ENCODE assay signal across 17 cellular contexts in genomic region chr6:107354470-107354869, GRCh38.
DNase-seq lines count a peak whose midpoint lies in the region; ATAC-seq lines count a peak whose summit lies in the region.
"Had no signal": no experiment of that assay in that cellular context is flagged by ENCODE, and none has a peak within 500 bp of the region (broad histone marks: within the 10 kb centered on the region; RNA-seq: fewer than 3 reads in every experiment).

No MANE protein-coding gene starts in this region.

- no peak overlapping the region for H3K27ac Mint-ChIP-seq in activated CD8-positive, alpha-beta T cell treated with anti-CD3 and anti-CD28 coated beads, Interleukin-2, amount 10 ng/mL, durations not matched to agents 7 days and 5 days
- H3K27ac Mint-ChIP-seq: IgD-negative memory B cell had no signal

- H2BK120ac ChIP-seq in mesenchymal stem cell (ENCODE audit: low read depth, low read length) = no peak overlapping the region

- no peak overlapping the region for H3K4me2 ChIP-seq in mesenchymal stem cell (ENCODE audit: low read length, poor library complexity, severe bottlenecking)

- no peak overlapping the region for H3K4me3 Mint-ChIP-seq in activated CD8-positive, alpha-beta T cell treated with anti-CD3 and anti-CD28 coated beads, Interleukin-2, amount 10 ng/mL, durations not matched to agents 7 days and 5 days
- H3K4me3 Mint-ChIP-seq: CD8-positive, alpha-beta memory T cell; IgD-negative memory B cell had no signal

- H3K36me3 ChIP-seq in mesenchymal stem cell (ENCODE audit: control insufficient read depth in 1 of 2, insufficient read depth in 2 of 2, low read depth in 1 of 2, low read length in 2 of 2) = no peaks in the 10 kb centered on the region

- DNase-seq in DMS79 (lab: John Stamatoyannopoulos, UW) (peak; percentile 63), DMS79 treated with DMSO at 0.1 percent for 48 hours (lab: John Stamatoyannopoulos, UW) (no peak), SK-N-DZ (ENCODE audit: low spot score) (peak; percentile 14), mesenchymal stem cell (no peak)
- DNase-seq in activated CD8-positive, alpha-beta T cell treated with anti-CD3 and anti-CD28 coated beads, Interleukin-2, amount 10 ng/mL, durations not matched to agents 7 days and 5 days = no peak
- DNase-seq: 8988T; C1 segment of cervical spinal cord; Calu3; CD8-positive, alpha-beta memory T cell; NCI-H1105 treated with DMSO at 0.1 percent for 48 hours; NCI-H510A; NK-92 treated with Interleukin-12 subunit alpha and Interleukin-12 subunit beta, amount 100 ng/mL, for 24 hours; SIG-M5 had no signal

- H2BK12ac ChIP-seq in mesenchymal stem cell (ENCODE audit: low read length in 2 of 2) = no peak overlapping the region

- H3K27ac ChIP-seq in cingulate gyrus (ENCODE audit: low read depth, low read length) = peak overlapping the region; percentile 31
- H3K27ac ChIP-seq in mesenchymal stem cell (ENCODE audit: low read length, poor library complexity, severe bottlenecking) = no peak overlapping the region

- no peak overlapping the region for H4K8ac ChIP-seq in mesenchymal stem cell (ENCODE audit: low read length)

- no peak overlapping the region for H3K14ac ChIP-seq in mesenchymal stem cell (ENCODE audit: low read length in 2 of 2)

- peaks cover 1% of the 10 kb centered on the region for H3K79me1 ChIP-seq in mesenchymal stem cell (replicated peaks; ENCODE audit: low read length, poor library complexity, severe bottlenecking)

- H3K36me3 Mint-ChIP-seq in activated CD8-positive, alpha-beta T cell treated with anti-CD3 and anti-CD28 coated beads, Interleukin-2, amount 10 ng/mL, durations not matched to agents 7 days and 5 days (ENCODE audit: low read depth) = no peaks in the 10 kb centered on the region
- H3K36me3 Mint-ChIP-seq: CD8-positive, alpha-beta memory T cell had no signal

- 86% methylated on average over 1 of the region's 2 CpGs for WGBS in mesenchymal stem cell

- no peaks in the 10 kb centered on the region for H3K4me1 ChIP-seq in mesenchymal stem cell (ENCODE audit: control insufficient read depth, insufficient read depth, low read depth, low read length)

- H2BK5ac ChIP-seq in mesenchymal stem cell (ENCODE audit: low read depth, low read length, poor library complexity, severe bottlenecking) = no peak overlapping the region

- H3K4me1 Mint-ChIP-seq in activated CD8-positive, alpha-beta T cell treated with anti-CD3 and anti-CD28 coated beads, Interleukin-2, amount 10 ng/mL, durations not matched to agents 7 days and 5 days (ENCODE audit: low read depth) = no peaks in the 10 kb centered on the region

- no peaks in the 10 kb centered on the region for H3K9me3 Mint-ChIP-seq in activated CD8-positive, alpha-beta T cell treated with anti-CD3 and anti-CD28 coated beads, Interleukin-2, amount 10 ng/mL, durations not matched to agents 7 days and 5 days (ENCODE audit: insufficient read depth)
- H3K9me3 Mint-ChIP-seq: CD8-positive, alpha-beta memory T cell; IgD-negative memory B cell had no signal

- H4K91ac ChIP-seq in mesenchymal stem cell (ENCODE audit: low read length) = no peak overlapping the region

- no peak overlapping the region for H2AK5ac ChIP-seq in mesenchymal stem cell (ENCODE audit: low read length, severe bottlenecking)

- no peak overlapping the region for H3K23ac ChIP-seq in mesenchymal stem cell (ENCODE audit: low read length in 2 of 2)

- CTCF ChIA-PET in activated CD8-positive, alpha-beta T cell treated with anti-CD3 and anti-CD28 coated beads, Interleukin-2, amount 10 ng/mL, durations not matched to agents 7 days and 5 days (lab: Charles Lee) = no interaction called here

- H3K9me3 ChIP-seq in mesenchymal stem cell (ENCODE audit: control insufficient read depth, low read length) = no peaks in the 10 kb centered on the region

- no peak overlapping the region for H3K18ac ChIP-seq in mesenchymal stem cell (ENCODE audit: low read depth in 1 of 2, low read length in 2 of 2)

- H3K4me3 ChIP-seq in mesenchymal stem cell (ENCODE audit: insufficient read depth in 1 of 2, low read depth in 1 of 2, low read length in 2 of 2) = no peak overlapping the region

- H3K4ac ChIP-seq in mesenchymal stem cell (ENCODE audit: low read depth in 1 of 2, low read length in 2 of 2) = no peak overlapping the region

- ATAC-seq in GM21515 (IDR thresholded peaks at IDR 0.05; ENCODE audit: unreplicated experiment) (no peak), GM18909 (IDR thresholded peaks at IDR 0.05; ENCODE audit: poor library complexity, unreplicated experiment) (no peak)
- no peak for ATAC-seq in activated CD8-positive, alpha-beta T cell treated with anti-CD3 and anti-CD28 coated beads, Interleukin-2, amount 10 ng/mL, durations not matched to agents 7 days and 5 days

- no peaks in the 10 kb centered on the region for H3K27me3 Mint-ChIP-seq in activated CD8-positive, alpha-beta T cell treated with anti-CD3 and anti-CD28 coated beads, Interleukin-2, amount 10 ng/mL, durations not matched to agents 7 days and 5 days (ENCODE audit: low read depth)
- H3K27me3 Mint-ChIP-seq: CD8-positive, alpha-beta memory T cell; IgD-negative memory B cell had no signal

- H3K9ac ChIP-seq in mesenchymal stem cell (ENCODE audit: low read length) = peak overlapping the region; percentile 45

- POLR2A ChIA-PET in activated CD8-positive, alpha-beta T cell treated with anti-CD3 and anti-CD28 coated beads, Interleukin-2, amount 10 ng/mL, durations not matched to agents 7 days and 5 days (lab: Charles Lee) = no interaction called here

- no peak overlapping the region for H2BK15ac ChIP-seq in mesenchymal stem cell (ENCODE audit: low read depth, poor library complexity, severe bottlenecking)

- H2AFZ ChIP-seq in mesenchymal stem cell (ENCODE audit: low read depth, low read length) = no peak overlapping the region

- no peaks in the 10 kb centered on the region for H3K27me3 ChIP-seq in mesenchymal stem cell (ENCODE audit: control insufficient read depth in 1 of 2, insufficient read depth in 1 of 2, low read length in 2 of 2)

Comparison
In these comparisons a context has a peak if more than half of its experiments do, and no peak if none do; other contexts are left out.
1. DNase-seq: peak in DMS79 (single experiment) and SK-N-DZ (single experiment); none in DMS79 treated with DMSO at 0.1 percent for 48 hours (single experiment), mesenchymal stem cell (single experiment) and activated CD8-positive, alpha-beta T cell treated with anti-CD3 and anti-CD28 coated beads, Interleukin-2, amount 10 ng/mL, durations not matched to agents 7 days and 5 days (single experiment).